2 cellular contexts compared by ENCODE assay signal in genomic region chr3:171236586-171237120, GRCh38.
TF ChIP-seq lines count a peak whose summit lies in the region.

No MANE protein-coding gene starts in this region.

TF ChIP-seq in SK-N-SH treated with all-trans-retinoic acid at 6 μM for 48 hours, 23 proteins besides CTCF, POLR2A, EP300 and RAD21 (continued from another document):
- no peak for TF ChIP-seq TSHZ2 (CRISPR knock-in tag; IDR thresholded peaks at IDR 0.05)
- no peak for TF ChIP-seq TCF4 (CRISPR knock-in tag; IDR thresholded peaks at IDR 0.05; ENCODE audit: borderline replicate concordance)
- TF ChIP-seq OSR1 (CRISPR knock-in tag; IDR thresholded peaks at IDR 0.05): no peak
- TF ChIP-seq ZFP30 (CRISPR knock-in tag; IDR thresholded peaks at IDR 0.05): no peak
- TF ChIP-seq ZNF8 (CRISPR knock-in tag; IDR thresholded peaks at IDR 0.05): no peak
- no peak for TF ChIP-seq PPARA (CRISPR knock-in tag; IDR thresholded peaks at IDR 0.05; ENCODE audit: borderline replicate concordance)
- TF ChIP-seq CSRNP3 (CRISPR knock-in tag; IDR thresholded peaks at IDR 0.05): no peak
- TF ChIP-seq SNAI2 (CRISPR knock-in tag; IDR thresholded peaks at IDR 0.05): no peak
- TF ChIP-seq TOX (CRISPR knock-in tag; IDR thresholded peaks at IDR 0.05; ENCODE audit: borderline replicate concordance): no peak
- no peak for TF ChIP-seq ZNF70 (CRISPR knock-in tag; IDR thresholded peaks at IDR 0.05)

TF ChIP-seq in SK-N-SH, 30 proteins besides CTCF, POLR2A, EP300 and RAD21 (continued from another document):
- no peak for TF ChIP-seq PBX3 (IDR thresholded peaks at IDR 0.05)
- TF ChIP-seq RXRA (IDR thresholded peaks at IDR 0.05; ENCODE audit: borderline replicate concordance, low read depth): no peak
- TF ChIP-seq TAF1 (IDR thresholded peaks at IDR 0.05; ENCODE audit: borderline replicate concordance, low read depth, low read length): no peak
- TF ChIP-seq FOSL2 (IDR thresholded peaks at IDR 0.05; ENCODE audit: borderline replicate concordance, low read depth): no peak
- no peak for TF ChIP-seq FOXJ3 (CRISPR knock-in tag; IDR thresholded peaks at IDR 0.05)
- no peak for TF ChIP-seq TEAD4 (IDR thresholded peaks at IDR 0.05; ENCODE audit: borderline replicate concordance, insufficient read depth)
- TF ChIP-seq IRF3 (IDR thresholded peaks at IDR 0.05; ENCODE audit: low read depth, low read length): no peak
- no peak for TF ChIP-seq ELF1 (IDR thresholded peaks at IDR 0.05)
